2 cellular contexts compared by ENCODE assay signal in the genomic region with DNA sequence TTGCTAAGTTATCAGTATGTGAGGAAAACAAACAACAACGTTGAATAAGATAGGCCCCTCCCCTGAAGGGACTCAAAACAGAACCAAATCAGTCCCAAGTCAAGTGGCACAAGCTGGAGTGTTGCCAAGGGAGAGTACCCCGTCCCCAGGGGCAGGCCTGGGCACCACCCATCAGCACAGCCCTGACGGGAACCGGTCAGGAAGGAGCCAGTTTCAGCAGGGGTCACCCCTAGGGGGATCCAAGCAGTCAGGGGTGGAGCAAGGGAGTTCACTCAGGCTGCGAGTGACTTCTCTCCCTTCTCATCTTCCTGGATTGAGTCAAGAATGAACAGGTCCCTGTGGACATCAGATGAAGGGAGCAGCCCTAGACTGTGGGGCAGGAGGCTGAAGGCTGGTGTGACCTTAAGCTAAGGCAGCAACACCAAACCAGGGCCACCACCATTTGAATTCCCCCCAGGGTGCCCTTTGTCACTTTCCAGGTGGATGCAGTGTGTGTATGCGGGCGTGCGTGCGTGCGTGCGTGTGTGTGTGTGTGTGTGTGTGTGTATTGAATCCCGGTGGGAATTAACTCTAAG. TPM values are rescaled to one million over a fixed set of nuclear protein-coding genes. Genes with fewer than 3 reads are reported as not detected.
"Had no signal": no experiment of that assay in that cellular context is flagged by ENCODE, and none has a peak within 500 bp of the region (broad histone marks: within the 10 kb centered on the region; RNA-seq: fewer than 3 reads in every experiment).

No MANE protein-coding gene starts in this region.

RNA-seq across cellular contexts. Expression of a gene that starts 14.8 kb away (rescaled TPM):
- total RNA-seq: ascending aorta; T-helper 2 cell treated with Interferon-gamma antibody and Interleukin-4, amounts not matched to agents 100 ng/mL and 5 ng/mL, for 36 hours had no signal
